Comparison of ENCODE assay signal across 28 cellular contexts in the genomic region with DNA sequence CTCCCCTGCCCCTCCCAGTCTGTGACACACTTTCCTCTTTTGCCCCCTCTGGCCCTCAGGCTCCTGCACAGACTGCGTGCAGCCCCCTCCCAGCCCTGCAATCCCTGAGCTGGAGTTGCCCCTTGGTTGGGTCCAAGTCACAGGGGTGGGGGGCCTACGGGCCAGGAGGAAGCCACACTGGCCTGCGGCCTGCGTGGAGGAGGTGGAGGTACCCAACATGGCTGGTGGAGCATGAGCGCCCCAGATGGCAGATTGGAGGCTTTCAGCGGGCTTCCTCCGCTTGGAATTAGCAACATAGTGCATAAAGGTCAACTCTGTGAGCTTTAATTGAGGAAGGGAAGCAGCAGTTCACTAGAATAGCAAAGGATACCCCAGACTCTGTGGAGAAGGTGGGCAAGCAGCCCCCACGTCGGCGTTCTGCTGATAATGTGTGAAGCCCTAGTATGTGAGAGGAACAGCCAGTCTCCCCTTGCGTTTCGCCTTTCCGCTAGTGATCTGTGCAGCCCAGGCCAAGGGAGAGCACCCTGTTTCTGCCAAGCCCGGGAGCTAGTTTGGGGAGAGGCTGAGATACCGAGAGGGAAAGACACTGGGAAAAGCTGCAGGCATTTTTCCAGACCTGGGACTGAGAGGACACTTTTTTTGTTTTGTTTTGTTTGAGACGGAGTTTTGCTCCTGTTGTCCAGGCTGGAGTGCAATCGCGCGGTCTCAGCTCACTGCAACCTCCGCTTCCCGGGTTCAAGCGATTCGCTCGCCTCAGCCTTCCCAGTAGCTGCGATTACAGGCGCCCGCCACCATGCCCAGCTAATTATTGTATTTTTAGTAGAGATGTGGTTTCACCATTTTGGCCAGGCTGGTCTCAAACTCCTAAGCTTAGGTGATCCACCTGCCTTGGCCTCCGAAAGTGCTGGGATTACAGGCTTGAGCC.
"Had no signal": no experiment of that assay in that cellular context is flagged by ENCODE, and none has a peak within 500 bp of the region (broad histone marks: within the 10 kb centered on the region; RNA-seq: fewer than 3 reads in every experiment).

No MANE protein-coding gene starts in this region.

- H3K9me3 ChIP-seq: adrenal gland, esophagus squamous epithelium, gastrocnemius medialis, suprapubic skin, tibial nerve, vagina had no signal

- H3K4me3 Mint-ChIP-seq: activated CD8-positive, alpha-beta memory T cell treated with anti-CD3 and anti-CD28 coated beads, Interleukin-2, amount 10 ng/mL, durations not matched to agents 7 days and 5 days; activated CD8-positive, alpha-beta T cell treated with anti-CD3 and anti-CD28 coated beads for 36 hours; activated naive CD8-positive, alpha-beta T cell; central memory CD8-positive, alpha-beta T cell; effector memory CD8-positive, alpha-beta T cell; memory B cell; nephron; stimulated activated effector memory CD8-positive, alpha-beta T cell treated with anti-CD3 and anti-CD28 coated beads, Interleukin-12 subunit alpha, Interleukin-12 subunit beta, amount 100 ng/mL, for 72 hours; stimulated activated naive CD8-positive, alpha-beta T cell treated with anti-CD3 and anti-CD28 coated beads, Interleukin-15, amount 100 ng/mL, for 72 hours; T-helper 17 cell had no signal

- H3K27ac Mint-ChIP-seq: activated CD8-positive, alpha-beta memory T cell treated with anti-CD3 and anti-CD28 coated beads, Interleukin-2, amount 10 ng/mL, durations not matched to agents 7 days and 5 days; activated CD8-positive, alpha-beta T cell treated with anti-CD3 and anti-CD28 coated beads for 36 hours; activated naive CD8-positive, alpha-beta T cell; effector memory CD8-positive, alpha-beta T cell; memory B cell; nephron; stimulated activated effector memory CD8-positive, alpha-beta T cell treated with anti-CD3 and anti-CD28 coated beads, Interleukin-12 subunit alpha, Interleukin-12 subunit beta, amount 100 ng/mL, for 72 hours; stimulated activated naive CD8-positive, alpha-beta T cell treated with anti-CD3 and anti-CD28 coated beads, Interleukin-15, amount 100 ng/mL, for 72 hours; T-helper 17 cell had no signal

- H3K9me3 Mint-ChIP-seq: central memory CD8-positive, alpha-beta T cell; effector memory CD8-positive, alpha-beta T cell; memory B cell; stimulated activated effector memory CD8-positive, alpha-beta T cell treated with anti-CD3 and anti-CD28 coated beads, Interleukin-12 subunit alpha, Interleukin-12 subunit beta, amount 100 ng/mL, for 72 hours; stimulated activated naive CD8-positive, alpha-beta T cell treated with anti-CD3 and anti-CD28 coated beads, Interleukin-15, amount 100 ng/mL, for 72 hours had no signal

- H3K4me1 ChIP-seq: adrenal gland, esophagus squamous epithelium, gastrocnemius medialis, suprapubic skin, tibial nerve, vagina had no signal

- H3K36me3 ChIP-seq: adrenal gland, esophagus squamous epithelium, gastrocnemius medialis, suprapubic skin, tibial nerve, vagina had no signal

- ATAC-seq: effector memory CD8-positive, alpha-beta T cell; gastrocnemius medialis; sciatic nerve had no signal

- H3K4me1 Mint-ChIP-seq: central memory CD8-positive, alpha-beta T cell; memory B cell; nephron; stimulated activated effector memory CD8-positive, alpha-beta T cell treated with anti-CD3 and anti-CD28 coated beads, Interleukin-12 subunit alpha, Interleukin-12 subunit beta, amount 100 ng/mL, for 72 hours had no signal

- FAIRE-seq: astrocyte, colon, small intestine had no signal

- H3K4me3 ChIP-seq: adrenal gland, esophagus squamous epithelium, gastrocnemius medialis, suprapubic skin, tibial nerve, vagina had no signal

- H3K27me3 ChIP-seq: adrenal gland, gastrocnemius medialis, suprapubic skin, tibial nerve, vagina had no signal

- H3K27ac ChIP-seq: adrenal gland, esophagus squamous epithelium, gastrocnemius medialis, suprapubic skin, tibial nerve, vagina had no signal

- H3K36me3 Mint-ChIP-seq: stimulated activated effector memory CD8-positive, alpha-beta T cell treated with anti-CD3 and anti-CD28 coated beads, Interleukin-12 subunit alpha, Interleukin-12 subunit beta, amount 100 ng/mL, for 72 hours had no signal

- DNase-seq: activated CD4-positive, alpha-beta T cell treated with anti-CD3 and anti-CD28 coated beads for 48 hours; activated CD8-positive, alpha-beta memory T cell treated with anti-CD3 and anti-CD28 coated beads, Interleukin-2, amount 10 ng/mL, durations not matched to agents 7 days and 5 days; activated CD8-positive, alpha-beta T cell treated with anti-CD3 and anti-CD28 coated beads for 36 hours; activated gamma-delta T cell treated with Interleukin-2 at 50 U/mL for 16 hours; activated T-cell treated with anti-CD3 and anti-CD28 coated beads for 4 hours; adrenal gland; effector memory CD8-positive, alpha-beta T cell; esophagus squamous epithelium; gastrocnemius medialis; head of caudate nucleus; islet precursor cell; left colon; occipital lobe; small intestine; stimulated activated CD4-positive, alpha-beta T cell treated with anti-CD3 and anti-CD28 coated beads, Interleukin-2, amount 100 ng/mL, for 24 hours; stimulated activated naive CD8-positive, alpha-beta T cell treated with anti-CD3 and anti-CD28 coated beads, Interleukin-15, amount 100 ng/mL, for 72 hours; T-helper 17 cell had no signal
